27 cellular contexts compared by ENCODE assay signal in the genomic region with DNA sequence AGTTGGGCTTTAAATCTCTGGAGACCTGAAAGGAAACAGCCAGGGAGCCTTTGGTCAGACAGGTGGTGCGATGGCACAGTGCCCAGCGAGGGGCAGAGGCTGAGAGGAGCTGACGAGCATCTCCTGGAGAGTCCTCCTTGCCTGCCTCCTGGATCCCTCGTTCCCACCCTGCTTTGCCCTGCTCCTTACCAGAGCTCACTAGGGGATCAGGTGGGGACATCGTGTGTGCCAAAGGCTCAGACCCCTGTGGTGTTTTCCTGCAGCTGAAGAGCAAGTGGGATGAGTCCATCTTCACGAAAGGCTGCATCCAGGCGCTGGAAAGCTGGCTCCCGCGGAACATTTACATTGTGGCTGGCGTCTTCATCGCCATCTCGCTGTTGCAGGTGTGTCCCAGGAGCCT. TPM values are rescaled to one million over a fixed set of nuclear protein-coding genes. Genes with fewer than 3 reads are reported as not detected.
A peak's percentile ranks its signal among the peaks of the same experiment; 100 is the strongest.
DNase-seq lines count a peak whose midpoint lies in the region; ATAC-seq, FAIRE-seq and TF ChIP-seq lines count a peak whose summit lies in the region.
"Had no signal": no experiment of that assay in that cellular context is flagged by ENCODE, and none has a peak within 500 bp of the region (broad histone marks: within the 10 kb centered on the region; RNA-seq: fewer than 3 reads in every experiment).

No MANE protein-coding gene starts in this region.

- H3K4me1 Mint-ChIP-seq in activated CD8-positive, alpha-beta T cell treated with anti-CD3 and anti-CD28 coated beads, Interleukin-2, amount 10 ng/mL, durations not matched to agents 7 days and 5 days (ENCODE audit: low read depth): peaks cover 67% of the 10 kb centered on the region
- H3K4me1 Mint-ChIP-seq in activated CD8-positive, alpha-beta T cell treated with anti-CD3 and anti-CD28 coated beads for 36 hours (ENCODE audit: low read depth): peaks cover 37% of the 10 kb centered on the region
- H3K4me1 Mint-ChIP-seq in Calu3 (ENCODE audit: low read depth, unreplicated experiment): peaks cover 18% of the 10 kb centered on the region

- POLR2A ChIA-PET in activated CD8-positive, alpha-beta T cell treated with anti-CD3 and anti-CD28 coated beads, Interleukin-2, amount 10 ng/mL, durations not matched to agents 7 days and 5 days (lab: Charles Lee): no interaction called here
- POLR2A ChIA-PET in activated CD8-positive, alpha-beta T cell treated with anti-CD3 and anti-CD28 coated beads for 36 hours (lab: Charles Lee): interaction anchor here (0.6 kb wide), 1 partner anchor 14 kb away, joined by 3 read pairs; no protein-coding TSS in a partner anchor
- POLR2A ChIA-PET in HepG2 (lab: Yijun Ruan, JAX): no interaction called here

- H3K36me3 Mint-ChIP-seq in activated CD8-positive, alpha-beta T cell treated with anti-CD3 and anti-CD28 coated beads, Interleukin-2, amount 10 ng/mL, durations not matched to agents 7 days and 5 days (ENCODE audit: low read depth): peaks cover 85% of the 10 kb centered on the region
- peaks cover 37% of the 10 kb centered on the region for H3K36me3 Mint-ChIP-seq in activated CD8-positive, alpha-beta T cell treated with anti-CD3 and anti-CD28 coated beads for 36 hours (ENCODE audit: low read depth)
- peaks cover 68% of the 10 kb centered on the region for H3K36me3 Mint-ChIP-seq in Calu3 (ENCODE audit: insufficient read depth, unreplicated experiment)

- no peak overlapping the region for H2AFZ ChIP-seq in HepG2 (ENCODE audit: low read length)
- no peak overlapping the region for H2AFZ ChIP-seq in osteoblast (ENCODE audit: low read length)

- TF ChIP-seq CTCF in activated CD8-positive, alpha-beta T cell treated with anti-CD3 and anti-CD28 coated beads for 36 hours (IDR thresholded peaks at IDR 0.05): no peak
- no peak for TF ChIP-seq CTCF in HepG2 (CRISPR knock-in tag; IDR thresholded peaks at IDR 0.05)
- no peak for TF ChIP-seq CTCF in right lobe of liver (IDR thresholded peaks at IDR 0.05)
- no peak for TF ChIP-seq CTCF in osteoblast (IDR thresholded peaks at IDR 0.05; ENCODE audit: extremely low read depth, low read depth, low read length)
- no peak for TF ChIP-seq CTCF in Calu3 (IDR thresholded peaks at IDR 0.05; ENCODE audit: unreplicated experiment)

- ATAC-seq in activated CD8-positive, alpha-beta T cell treated with anti-CD3 and anti-CD28 coated beads, Interleukin-2, amount 10 ng/mL, durations not matched to agents 7 days and 5 days: no peak
- no peak for ATAC-seq in activated CD8-positive, alpha-beta T cell treated with anti-CD3 and anti-CD28 coated beads for 36 hours
- ATAC-seq in HepG2 (no peak), right lobe of liver (no peak), GM18909 (IDR thresholded peaks at IDR 0.05; ENCODE audit: poor library complexity, unreplicated experiment) (no peak), GM21515 (IDR thresholded peaks at IDR 0.05; ENCODE audit: unreplicated experiment) (no peak)
- ATAC-seq: GM12878; K562; left lung; stimulated activated naive B cell treated with anti-CD40 and anti-IgM and Interleukin-4, amounts not matched to agents 10 μg/mL and 1 μg/mL and 100 μg/mL, for 72 hours had no signal

- H3K27me3 ChIP-seq in HepG2 (ENCODE audit: control insufficient read depth in 1 of 2, insufficient read depth in 2 of 2, low read length in 2 of 2) (no peaks in the 10 kb centered on the region), right lobe of liver (no peaks in the 10 kb centered on the region), osteoblast (ENCODE audit: insufficient read depth, low read length) (no peaks in the 10 kb centered on the region)
- H3K27me3 ChIP-seq: left lung had no signal

- H4K20me1 ChIP-seq in HepG2 (ENCODE audit: insufficient read depth, low read length): no peaks in the 10 kb centered on the region
- H4K20me1 ChIP-seq in osteoblast (ENCODE audit: insufficient read depth, low read length): no peaks in the 10 kb centered on the region

- CTCF ChIA-PET in activated CD8-positive, alpha-beta T cell treated with anti-CD3 and anti-CD28 coated beads, Interleukin-2, amount 10 ng/mL, durations not matched to agents 7 days and 5 days (lab: Charles Lee): interaction anchor here (0.8 to 22.0 kb wide), 3 partner anchors 10 to 80 kb away, joined by 3 to 1113 read pairs (median 5); a partner anchor contains a TSS
- CTCF ChIA-PET in activated CD8-positive, alpha-beta T cell treated with anti-CD3 and anti-CD28 coated beads for 36 hours (lab: Charles Lee): interaction anchor here (4.3 to 23.2 kb wide), 2 partner anchors 11 to 56 kb away, joined by 36 to 1114 read pairs; a partner anchor contains a TSS
- CTCF ChIA-PET in HepG2 (lab: Yijun Ruan, JAX; ENCODE audit: low intra/inter-chr PET ratio, low total read pairs) (no interaction called here), Calu3 (lab: Charles Lee) (no interaction called here)

- H3K4me2 ChIP-seq in HepG2 (ENCODE audit: low read depth, low read length): no peak overlapping the region
- no peak overlapping the region for H3K4me2 ChIP-seq in osteoblast (ENCODE audit: insufficient read depth, low read length)

- H3K79me2 ChIP-seq in HepG2 (ENCODE audit: insufficient read depth, low read length) (no peaks in the 10 kb centered on the region), osteoblast (ENCODE audit: insufficient read depth, low read length) (no peaks in the 10 kb centered on the region)

- no peak overlapping the region for H3K4me3 Mint-ChIP-seq in activated CD8-positive, alpha-beta T cell treated with anti-CD3 and anti-CD28 coated beads, Interleukin-2, amount 10 ng/mL, durations not matched to agents 7 days and 5 days
- no peak overlapping the region for H3K4me3 Mint-ChIP-seq in activated CD8-positive, alpha-beta T cell treated with anti-CD3 and anti-CD28 coated beads for 36 hours
- no peak overlapping the region for H3K4me3 Mint-ChIP-seq in Calu3 (ENCODE audit: low read depth, unreplicated experiment)
- H3K4me3 Mint-ChIP-seq: stimulated activated naive B cell treated with anti-CD40 and anti-IgM and Interleukin-4, amounts not matched to agents 10 μg/mL and 1 μg/mL and 100 μg/mL, for 72 hours had no signal

- no peaks in the 10 kb centered on the region for H3K4me1 ChIP-seq in HepG2 (ENCODE audit: insufficient read depth, low read length)
- H3K4me1 ChIP-seq in right lobe of liver: no peaks in the 10 kb centered on the region
- no peaks in the 10 kb centered on the region for H3K4me1 ChIP-seq in osteoblast (ENCODE audit: insufficient read depth, low read length)

- FAIRE-seq in HepG2 (lab: Jason Lieb, UNC): no peak
- FAIRE-seq: A204.1, GM12878, HTR-8/SVneo, K562, RCC 7860 had no signal

- no peak for DNase-seq in activated CD8-positive, alpha-beta T cell treated with anti-CD3 and anti-CD28 coated beads, Interleukin-2, amount 10 ng/mL, durations not matched to agents 7 days and 5 days
- DNase-seq in activated CD8-positive, alpha-beta T cell treated with anti-CD3 and anti-CD28 coated beads for 36 hours: no peak
- no peak for DNase-seq in HepG2 (ENCODE audit: low spot score)
- DNase-seq in right lobe of liver: no peak
- peak; percentile 52 for DNase-seq in osteoblast (ENCODE audit: insufficient read length, low spot score, missing footprints)
- DNase-seq in Calu3: no peak
- DNase-seq: activated CD4-positive, alpha-beta T cell treated with anti-CD3 and anti-CD28 coated beads for 4 hours; activated T-cell treated with anti-CD3 and anti-CD28 coated beads, Interleukin-2, amount 50 U/mL, for 48 hours; caudate nucleus; DMS153; erythroblast; H7; NCI-H1048; NCI-H446 treated with DMSO at 0.1 percent for 48 hours; NCI-H774; nucleus accumbens; stimulated activated naive B cell treated with anti-CD40 and anti-IgM and Interleukin-4, amounts not matched to agents 10 μg/mL and 1 μg/mL and 100 μg/mL, for 72 hours had no signal

- H3K36me3 ChIP-seq in HepG2 (replicated peaks in 1 of 2; ENCODE audit: control insufficient read depth in 1 of 2, insufficient read depth in 2 of 2, low read length in 2 of 2): peaks cover 59 to 90% of the 10 kb centered on the region in 2 experiments
- H3K36me3 ChIP-seq in right lobe of liver: peaks cover 4 to 78% (median 29%) of the 10 kb centered on the region in 4 donors
- H3K36me3 ChIP-seq in osteoblast (ENCODE audit: insufficient read depth, low read length): peaks cover 24% of the 10 kb centered on the region

- H3K9me3 ChIP-seq in HepG2 (ENCODE audit: low read length) (no peaks in the 10 kb centered on the region), right lobe of liver (no peaks in the 10 kb centered on the region), osteoblast (ENCODE audit: low read depth, low read length) (no peaks in the 10 kb centered on the region)
- H3K9me3 ChIP-seq: left lung had no signal

- H3K27ac ChIP-seq in HepG2 (ENCODE audit: extremely low read length, insufficient read depth, low read length) (no peak overlapping the region), right lobe of liver (no peak overlapping the region), osteoblast (ENCODE audit: low read depth, low read length) (no peak overlapping the region)

- no peak overlapping the region for H3K9ac ChIP-seq in HepG2 (ENCODE audit: insufficient read depth, low read depth, low read length)

- H3K27me3 Mint-ChIP-seq in activated CD8-positive, alpha-beta T cell treated with anti-CD3 and anti-CD28 coated beads, Interleukin-2, amount 10 ng/mL, durations not matched to agents 7 days and 5 days (ENCODE audit: low read depth): no peaks in the 10 kb centered on the region
- H3K27me3 Mint-ChIP-seq in activated CD8-positive, alpha-beta T cell treated with anti-CD3 and anti-CD28 coated beads for 36 hours: no peaks in the 10 kb centered on the region
- no peaks in the 10 kb centered on the region for H3K27me3 Mint-ChIP-seq in Calu3 (ENCODE audit: unreplicated experiment)
- H3K27me3 Mint-ChIP-seq: stimulated activated naive B cell treated with anti-CD40 and anti-IgM and Interleukin-4, amounts not matched to agents 10 μg/mL and 1 μg/mL and 100 μg/mL, for 72 hours had no signal

- TF ChIP-seq POLR2A in HepG2 (IDR thresholded peaks at IDR 0.05; ENCODE audit: insufficient read depth in 1 of 2, low read depth in 2 of 2, low read length in 2 of 2) (no peak), right lobe of liver (IDR thresholded peaks at IDR 0.05) (no peak)

- in situ Hi-C loops in HepG2 (cut with HindIII; ENCODE audit: extremely low pct_ligation_motif_present, low pct_unique_long_range_greater_than_20kb): loop anchor here (25.0 kb wide), 1 partner anchor 254 kb away; no protein-coding TSS in a partner anchor

- intact Hi-C loops in activated CD8-positive, alpha-beta T cell treated with anti-CD3 and anti-CD28 coated beads for 36 hours (cut with micrococcal nuclease): no loop called here
- intact Hi-C loops in HepG2 (cut with micrococcal nuclease; ENCODE audit: unreplicated experiment): no loop called here
- intact Hi-C loops in right lobe of liver (cut with DNase I): no loop called here
- intact Hi-C loops in Calu3 (cut with micrococcal nuclease; ENCODE audit: unreplicated experiment): no loop called here

- BruUV-seq in HepG2 (replicated peaks; lab: Mats Ljungman, UMichigan) (no TSS peak), Calu3 (replicated peaks; lab: Mats Ljungman, UMichigan) (no TSS peak)

- H3K4me3 ChIP-seq in HepG2 (replicated peaks in 1 of 3; ENCODE audit: insufficient read depth in 1 of 3, low read depth in 2 of 3, low read length in 3 of 3) (no peak overlapping the region), right lobe of liver (no peak overlapping the region), osteoblast (ENCODE audit: insufficient read depth, low read length) (no peak overlapping the region)
- H3K4me3 ChIP-seq: GM12878, K562, left lung had no signal

- 97% methylated on average over 11 of the region's 12 CpGs for WGBS in HepG2 (ENCODE audit: low lambda C conversion rate)
- WGBS in right lobe of liver (ENCODE audit: insufficient coverage, low coverage, low lambda C conversion rate, missing lambda C conversion rate): 74% methylated on average over 5 of the region's 12 CpGs

- no peaks in the 10 kb centered on the region for H3K9me3 Mint-ChIP-seq in activated CD8-positive, alpha-beta T cell treated with anti-CD3 and anti-CD28 coated beads, Interleukin-2, amount 10 ng/mL, durations not matched to agents 7 days and 5 days (ENCODE audit: insufficient read depth)
- H3K9me3 Mint-ChIP-seq in activated CD8-positive, alpha-beta T cell treated with anti-CD3 and anti-CD28 coated beads for 36 hours: no peaks in the 10 kb centered on the region
- no peaks in the 10 kb centered on the region for H3K9me3 Mint-ChIP-seq in Calu3 (ENCODE audit: low read depth, unreplicated experiment)
- H3K9me3 Mint-ChIP-seq: stimulated activated naive B cell treated with anti-CD40 and anti-IgM and Interleukin-4, amounts not matched to agents 10 μg/mL and 1 μg/mL and 100 μg/mL, for 72 hours had no signal

- TF ChIP-seq EP300 in HepG2 (IDR thresholded peaks at IDR 0.05; ENCODE audit: low read depth in 2 of 2, low read length in 2 of 2): no peak
- no peak for TF ChIP-seq EP300 in HepG2 (CRISPR knock-in tag; IDR thresholded peaks at IDR 0.05; ENCODE audit: borderline replicate concordance)

- no peak for TF ChIP-seq RAD21 in HepG2 (CRISPR knock-in tag; IDR thresholded peaks at IDR 0.05)

- peak overlapping the region; percentile 70 for H3K27ac Mint-ChIP-seq in activated CD8-positive, alpha-beta T cell treated with anti-CD3 and anti-CD28 coated beads, Interleukin-2, amount 10 ng/mL, durations not matched to agents 7 days and 5 days
- no peak overlapping the region for H3K27ac Mint-ChIP-seq in activated CD8-positive, alpha-beta T cell treated with anti-CD3 and anti-CD28 coated beads for 36 hours
- no peak overlapping the region for H3K27ac Mint-ChIP-seq in Calu3 (ENCODE audit: unreplicated experiment)
- H3K27ac Mint-ChIP-seq: stimulated activated naive B cell treated with anti-CD40 and anti-IgM and Interleukin-4, amounts not matched to agents 10 μg/mL and 1 μg/mL and 100 μg/mL, for 72 hours had no signal

RNA-seq across cellular contexts. Expression of a gene that starts 21.8 kb away (rescaled TPM):
- total RNA-seq in activated CD8-positive, alpha-beta T cell treated with anti-CD3 and anti-CD28 coated beads, Interleukin-2, amount 10 ng/mL, durations not matched to agents 7 days and 5 days: under 1 TPM; 0.13 to 0.21 TPM
- under 1 TPM; 0.11 to 0.20 TPM for total RNA-seq in activated CD8-positive, alpha-beta T cell treated with anti-CD3 and anti-CD28 coated beads for 36 hours
- total RNA-seq in HepG2 (2016; rRNA removed; fragmentation: Illumina TruSeq; extraction: Trizol) (not detected in 2 replicates), right lobe of liver (not detected), osteoblast (under 0.01 TPM in 1 of 2 replicates, not detected in the other), Calu3 (2022) (0.24 TPM in 1 of 2 replicates, not detected in the other)
- total RNA-seq in HepG2 (2016; cell fraction: cytosol; rRNA removed; fragmentation: Illumina TruSeq; extraction: Trizol; ENCODE audit: low read depth): 0.09 TPM in 1 of 2 replicates, not detected in the other
- not detected in 2 replicates for total RNA-seq in HepG2 (2016; cell fraction: insoluble cytoplasmic fraction; rRNA removed; fragmentation: Illumina TruSeq; extraction: Trizol)
- not detected in 2 replicates for total RNA-seq in HepG2 (2016; cell fraction: membrane; rRNA removed; fragmentation: Illumina TruSeq; extraction: Trizol)
- total RNA-seq in HepG2 (2016; cell fraction: nucleus; rRNA removed; fragmentation: Illumina TruSeq; extraction: Trizol): 0.09 TPM in 1 of 2 replicates, not detected in the other
- polyA plus RNA-seq in HepG2 (2011; rRNA removed): not detected in 2 replicates
- polyA plus RNA-seq in HepG2 (2011; cell fraction: cytosol; rRNA removed): not detected in 2 replicates
- polyA plus RNA-seq in HepG2 (2011; cell fraction: nucleus; rRNA removed): 0.03 TPM in 1 of 2 replicates, not detected in the other
- not detected in 2 replicates for polyA plus RNA-seq in HepG2 (2012)
- not detected in 2 replicates for polyA plus RNA-seq in HepG2 (2016; cell fraction: cytosol; fragmentation: Illumina TruSeq; extraction: Trizol; ENCODE audit: low read depth)
- not detected in 2 replicates for polyA plus RNA-seq in HepG2 (2016; cell fraction: insoluble cytoplasmic fraction; fragmentation: Illumina TruSeq; extraction: Trizol; ENCODE audit: low read depth)
- not detected in 2 replicates for polyA plus RNA-seq in HepG2 (2016; cell fraction: membrane; fragmentation: Illumina TruSeq; extraction: Trizol; ENCODE audit: low read depth)
- polyA plus RNA-seq in HepG2 (2016; cell fraction: nucleus; fragmentation: Illumina TruSeq; extraction: Trizol; ENCODE audit: insufficient read depth, low read depth): not detected in 2 replicates
- polyA minus RNA-seq in HepG2 (2011; rRNA and poly(A)+ RNA removed; ENCODE audit: low replicate concordance): 0.04 and 0.12 TPM in 2 replicates
- polyA minus RNA-seq in HepG2 (2011; cell fraction: cytosol; rRNA and poly(A)+ RNA removed): not detected in 2 replicates
- not detected in 2 replicates for polyA minus RNA-seq in HepG2 (2011; cell fraction: nucleus; rRNA and poly(A)+ RNA removed)
- total RNA-seq: H7, myocyte had no signal
- polyA plus RNA-seq: urinary bladder had no signal

Comparison
In these comparisons a context has a peak if more than half of its experiments do, and no peak if none do; other contexts are left out.
1. CTCF ChIA-PET loops: an anchor here in activated CD8-positive, alpha-beta T cell treated with anti-CD3 and anti-CD28 coated beads, Interleukin-2, amount 10 ng/mL, durations not matched to agents 7 days and 5 days (0.8 to 22.0 kb wide) and activated CD8-positive, alpha-beta T cell treated with anti-CD3 and anti-CD28 coated beads for 36 hours (4.3 to 23.2 kb wide); none called in HepG2 and Calu3.